Comparison of ENCODE assay signal across 14 cellular contexts in the genomic region with DNA sequence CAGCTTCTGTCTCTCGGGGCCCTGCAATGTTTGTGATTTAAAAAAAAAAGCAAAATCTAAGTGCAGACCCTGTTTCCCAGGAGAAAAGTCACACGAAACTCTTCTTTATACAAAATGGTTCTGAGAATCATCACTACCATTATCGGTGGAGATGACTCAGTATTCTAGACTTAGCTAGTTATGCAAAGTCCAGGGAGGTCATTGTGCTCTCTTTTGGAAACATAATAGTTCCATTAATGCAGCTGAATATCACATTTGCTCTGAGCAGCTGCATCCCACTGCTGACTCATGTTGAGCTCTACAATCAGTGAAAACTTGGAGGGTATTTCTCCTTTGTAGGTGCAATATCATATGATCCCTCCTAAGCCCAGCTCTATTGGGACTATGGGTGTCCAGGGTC. TPM values are rescaled to one million over a fixed set of nuclear protein-coding genes. Genes with fewer than 3 reads are reported as not detected.
DNase-seq lines count a peak whose midpoint lies in the region; ATAC-seq lines count a peak whose summit lies in the region.
"Had no signal": no experiment of that assay in that cellular context is flagged by ENCODE, and none has a peak within 500 bp of the region (broad histone marks: within the 10 kb centered on the region; RNA-seq: fewer than 3 reads in every experiment).

No MANE protein-coding gene starts in this region.

- ATAC-seq in GM19463 (IDR thresholded peaks at IDR 0.05; ENCODE audit: unreplicated experiment) (no peak), HG03196 (IDR thresholded peaks at IDR 0.05; ENCODE audit: unreplicated experiment) (no peak)

- in situ Hi-C loops in KBM-7 (cut with MboI; ENCODE audit: low pct_unique_long_range_greater_than_20kb, low sequenced_read_pairs) = loop anchor here (25.0 kb wide), 2 partner anchors 233 to 542 kb away; no protein-coding TSS in a partner anchor

- peak; percentile 86 for DNase-seq in COLO829 (ENCODE audit: low spot score)
- DNase-seq in NCI-H1930 (lab: John Stamatoyannopoulos, UW) = peak; percentile 11 to 22
- DNase-seq in dedifferentiated amniotic fluid mesenchymal stem cell (ENCODE audit: extremely low spot score) = peak; percentile 21
- peak; percentile 89 for DNase-seq in myocyte (ENCODE audit: low read depth)
- no peak for DNase-seq in KBM-7
- no peak for DNase-seq in SIG-M5 (lab: John Stamatoyannopoulos, UW)
- DNase-seq: activated CD4-positive, alpha-beta T cell treated with anti-CD3 and anti-CD28 coated beads, Interleukin-2, amount 50 U/mL, for 4 hours; AML-193; NCI-H2171; pancreas; T-helper 2 cell; uterus had no signal

RNA-seq across cellular contexts. Expression of a gene that starts 53.7 kb away (rescaled TPM):
- total RNA-seq in myocyte = 5.7 and 6.3 TPM in 2 replicates
- 5.3 TPM for polyA plus RNA-seq in myocyte (2012)

Comparison
In these comparisons a context has a peak if more than half of its experiments do, and no peak if none do; other contexts are left out.
1. DNase-seq: peak in COLO829 (single experiment), NCI-H1930 (2 of 2), dedifferentiated amniotic fluid mesenchymal stem cell (single experiment) and myocyte (single experiment); none in KBM-7 (single experiment) and SIG-M5 (single experiment).